Comparison of ENCODE assay signal across 26 cellular contexts in genomic region chr1:51210676-51211075, GRCh38. TPM values are rescaled to one million over a fixed set of nuclear protein-coding genes. Genes with fewer than 3 reads are reported as not detected.
DNase-seq lines count a peak whose midpoint lies in the region; ATAC-seq, FAIRE-seq and TF ChIP-seq lines count a peak whose summit lies in the region.
"Had no signal": no experiment of that assay in that cellular context is flagged by ENCODE, and none has a peak within 500 bp of the region (broad histone marks: within the 10 kb centered on the region; RNA-seq: fewer than 3 reads in every experiment).

No MANE protein-coding gene starts in this region.

- no peak overlapping the region for H3K9ac ChIP-seq in K562 (ENCODE audit: insufficient read depth in 1 of 2, low read depth in 2 of 2, low read length in 2 of 2)
- H3K9ac ChIP-seq in liver (ENCODE audit: low read depth in 1 of 2, low read length in 2 of 2): no peak overlapping the region
- H3K9ac ChIP-seq: BLaER1 treated with 17β-estradiol and CSF1 and Interleukin-3, amounts not matched to agents 10 nM and 100 nM; GM23248 had no signal

- no peaks in the 10 kb centered on the region for H3K9me3 Mint-ChIP-seq in nephron progenitor cell
- H3K9me3 Mint-ChIP-seq: CD4-positive, alpha-beta T cell; CD8-positive, alpha-beta memory T cell had no signal

- DNase-seq in K562 (ENCODE audit: extremely low read depth in 1 of 4, low spot score in 3 of 4): no peak
- DNase-seq in nephron progenitor cell: no peak
- DNase-seq in testis: no peak
- no peak for DNase-seq in cortex of kidney (lab: John Stamatoyannopoulos, UW)
- DNase-seq: 8988T; ACHN; AML-193; BE2C; CD4-positive, alpha-beta T cell; CD8-positive, alpha-beta memory T cell; DMS 273 treated with DMSO at 0.1 percent for 48 hours; DMS79; EL; GDM1; GM23248; H7; HCEC 1CT had no signal

- H3K4me1 Mint-ChIP-seq in nephron progenitor cell: no peaks in the 10 kb centered on the region

- no peaks in the 10 kb centered on the region for H3K9me1 ChIP-seq in K562 (ENCODE audit: control insufficient read depth, insufficient read depth, low read length)

- no peak for TF ChIP-seq EP300 in K562 (IDR thresholded peaks at IDR 0.05; ENCODE audit: low read length)

- ATAC-seq in K562 (peak; percentile 36; the same call in 2 of the 3 replicates), HG02588 (IDR thresholded peaks at IDR 0.05; ENCODE audit: unreplicated experiment) (no peak), GM19467 (IDR thresholded peaks at IDR 0.05; ENCODE audit: unreplicated experiment) (no peak)
- ATAC-seq: A549, GM12878 had no signal

- H3K27ac Mint-ChIP-seq in nephron progenitor cell: peak overlapping the region; percentile 57
- H3K27ac Mint-ChIP-seq: CD14-positive monocyte; CD4-positive, alpha-beta T cell had no signal

- in situ Hi-C loops in K562 (cut with MboI): no loop called here

- peaks cover 3% of the 10 kb centered on the region for H3K27me3 Mint-ChIP-seq in nephron progenitor cell (ENCODE audit: low read depth, poor library complexity)
- H3K27me3 Mint-ChIP-seq: CD4-positive, alpha-beta T cell had no signal

- WGBS in K562 (ENCODE audit: insufficient coverage, low coverage, missing lambda C conversion rate): 36% methylated on average over 3 of the region's 3 CpGs
- WGBS in liver: 75% methylated on average over 3 of the region's 3 CpGs
- 71 to 72% methylated on average over 3 of the region's 3 CpGs for WGBS in testis, 2 donors

- TF ChIP-seq CTCF in K562 (IDR thresholded peaks at IDR 0.05 in 2 of 3, conservative IDR thresholded peaks at IDR 0.05 in 1 of 3; ENCODE audit: insufficient read depth in 2 of 3, low read depth in 1 of 3, low read length in 3 of 3) (no peak), liver (IDR thresholded peaks at IDR 0.05; ENCODE audit: low read depth, low read length, missing input control) (no peak), nephron progenitor cell (IDR thresholded peaks at IDR 0.05) (no peak), testis (IDR thresholded peaks at IDR 0.05) (no peak)

- no peaks in the 10 kb centered on the region for H3K36me3 ChIP-seq in K562 (ENCODE audit: control insufficient read depth, insufficient read depth, low read length)
- no peaks in the 10 kb centered on the region for H3K36me3 ChIP-seq in liver (ENCODE audit: control insufficient read depth in 4 of 4, insufficient read depth in 3 of 4, low read depth in 1 of 4, low read length in 3 of 4)
- H3K36me3 ChIP-seq in testis (ENCODE audit: low read depth, missing control alignments): no peaks in the 10 kb centered on the region
- H3K36me3 ChIP-seq: BE2C; BLaER1 treated with 17β-estradiol and CSF1 and Interleukin-3, amounts not matched to agents 10 nM and 100 nM had no signal

- H3K9me3 ChIP-seq in K562 (replicated peaks; ENCODE audit: control insufficient read depth, insufficient read depth, low read depth, low read length): no peaks in the 10 kb centered on the region
- H3K9me3 ChIP-seq in liver (ENCODE audit: control insufficient read depth in 4 of 4, low read length in 3 of 4): no peaks in the 10 kb centered on the region
- no peaks in the 10 kb centered on the region for H3K9me3 ChIP-seq in testis
- H3K9me3 ChIP-seq: A549; BE2C; BLaER1 treated with 17β-estradiol and CSF1 and Interleukin-3, amounts not matched to agents 10 nM and 100 nM had no signal

- H3K4me3 Mint-ChIP-seq in nephron progenitor cell: no peak overlapping the region
- H3K4me3 Mint-ChIP-seq: CD14-positive monocyte; CD4-positive, alpha-beta T cell; CD8-positive, alpha-beta memory T cell had no signal

- TF ChIP-seq RAD21 in K562 (CRISPR knock-in tag; conservative IDR thresholded peaks at IDR 0.05 in 1 of 2, IDR thresholded peaks at IDR 0.05 in 1 of 2) (no peak), liver (IDR thresholded peaks at IDR 0.05) (no peak)

- intact Hi-C loops in K562 (cut with micrococcal nuclease): no loop called here
- intact Hi-C loops in testis (cut with DNase I; ENCODE audit: low total_unique reads): no loop called here

- no TSS peak for BruUV-seq in K562 (replicated peaks; lab: Mats Ljungman, UMichigan)

- H3K27me3 ChIP-seq in K562 (ENCODE audit: control insufficient read depth in 2 of 2, insufficient read depth in 2 of 2, low read length in 2 of 2) (no peaks in the 10 kb centered on the region), liver (ENCODE audit: control insufficient read depth in 4 of 4, insufficient read depth in 4 of 4, low read length in 3 of 4) (no peaks in the 10 kb centered on the region), testis (no peaks in the 10 kb centered on the region)
- H3K27me3 ChIP-seq: BE2C; BLaER1 treated with 17β-estradiol and CSF1 and Interleukin-3, amounts not matched to agents 10 nM and 100 nM had no signal

- no peaks in the 10 kb centered on the region for H3K36me3 Mint-ChIP-seq in nephron progenitor cell (ENCODE audit: low read depth)
- H3K36me3 Mint-ChIP-seq: CD14-positive monocyte; CD8-positive, alpha-beta memory T cell had no signal

- CTCF ChIA-PET in K562 (lab: Yijun Ruan, JAX; ENCODE audit: low intra/inter-chr PET ratio): no interaction called here

- H2AFZ ChIP-seq in K562 (ENCODE audit: low read depth, low read length): no peak overlapping the region
- H2AFZ ChIP-seq: GM23248 had no signal

- H4K20me1 ChIP-seq in K562 (replicated peaks; ENCODE audit: control insufficient read depth, insufficient read depth, low read length): no peaks in the 10 kb centered on the region
- H4K20me1 ChIP-seq: BLaER1 treated with 17β-estradiol and CSF1 and Interleukin-3, amounts not matched to agents 10 nM and 100 nM had no signal

- H3K79me2 ChIP-seq in K562 (ENCODE audit: control insufficient read depth, insufficient read depth, low read length): no peaks in the 10 kb centered on the region

- no peaks in the 10 kb centered on the region; a peak in 1 of 5 replicates for H3K4me1 ChIP-seq in K562 (replicated peaks in 1 of 2; ENCODE audit: control insufficient read depth in 2 of 2, insufficient read depth in 2 of 2, low read length in 2 of 2)
- peaks cover 0 to 14% (median 2%) of the 10 kb centered on the region in 4 donors for H3K4me1 ChIP-seq in liver (ENCODE audit: control insufficient read depth in 4 of 4, insufficient read depth in 4 of 4, low read length in 3 of 4)
- peaks cover 19% of the 10 kb centered on the region for H3K4me1 ChIP-seq in testis
- H3K4me1 ChIP-seq: A549, BE2C had no signal

- TF ChIP-seq POLR2A in K562 (conservative IDR thresholded peaks at IDR 0.05): no peak
- no peak for TF ChIP-seq POLR2A in testis (IDR thresholded peaks at IDR 0.05)

- peak; percentile 6 for FAIRE-seq in K562 (lab: Jason Lieb, UNC)
- FAIRE-seq: A549, D721Med, GM12878, H1 had no signal

- H3K4me2 ChIP-seq in K562 (ENCODE audit: insufficient read depth, low read length): no peak overlapping the region
- H3K4me2 ChIP-seq: A549; BLaER1 treated with 17β-estradiol and CSF1 and Interleukin-3, amounts not matched to agents 10 nM and 100 nM had no signal

- no peak overlapping the region for H3K27ac ChIP-seq in K562 (ENCODE audit: extremely low read depth, low read depth, low read length)
- H3K27ac ChIP-seq in liver (ENCODE audit: low read depth in 1 of 2, low read length in 2 of 2): no peak overlapping the region
- H3K27ac ChIP-seq in testis: peak overlapping the region; percentile 55 to 74
- H3K27ac ChIP-seq: A549; BLaER1 treated with 17β-estradiol and CSF1 and Interleukin-3, amounts not matched to agents 10 nM and 100 nM; GM23248 had no signal

- POLR2A ChIA-PET in K562 (lab: Yijun Ruan, JAX): no interaction called here

- H3K4me3 ChIP-seq in K562 (no peak overlapping the region), liver (ENCODE audit: low read depth in 1 of 3, low read length in 3 of 3) (no peak overlapping the region), testis (no peak overlapping the region)
- H3K4me3 ChIP-seq: A549; BLaER1 treated with 17β-estradiol and CSF1 and Interleukin-3, amounts not matched to agents 10 nM and 100 nM; GM12878; GM23248 had no signal

TF ChIP-seq in K562, 482 proteins besides CTCF, POLR2A, EP300 and RAD21 (continues in another document):
- TF ChIP-seq PTRF (tag; IDR thresholded peaks at IDR 0.05) (no peak), MLX (CRISPR knock-in tag; conservative IDR thresholded peaks at IDR 0.05) (no peak)

TF ChIP-seq in liver, 16 proteins besides CTCF, POLR2A, EP300 and RAD21 (continues in another document):
- TF ChIP-seq HNF4A (conservative IDR thresholded peaks at IDR 0.05) (peak; percentile 67 to 70), NR2F2 (IDR thresholded peaks at IDR 0.05) (no peak), GABPA (IDR thresholded peaks at IDR 0.05 in 1 of 2, conservative IDR thresholded peaks at IDR 0.05 in 1 of 2) (no peak), EGR1 (IDR thresholded peaks at IDR 0.05; ENCODE audit: low read depth in 2 of 2) (no peak)

RNA-seq across cellular contexts. Expression of gene RNF11, which starts 25.4 kb away (rescaled TPM):
- total RNA-seq in K562 (2011; cell fraction: chromatin; rRNA removed; ENCODE audit: low replicate concordance): 16.1 and 30.6 TPM in 2 replicates
- 7.5 and 10.5 TPM in 2 replicates for total RNA-seq in K562 (2011; cell fraction: nucleolus; rRNA removed)
- 14.1 and 21.9 TPM in 2 replicates for total RNA-seq in K562 (2011; cell fraction: nucleoplasm; rRNA removed)
- total RNA-seq in K562 (2014; rRNA removed) (24.7 and 37.3 TPM in 2 replicates), K562 (2014; rRNA removed; fragmentation: Illumina TruSeq; extraction: Trizol) (29.5 and 30.1 TPM in 2 replicates), K562 (2015; rRNA removed; fragmentation: Illumina TruSeq; extraction: Trizol) (20.3 and 20.6 TPM in 2 replicates), K562 (2021) (19.9 and 23.1 TPM in 2 replicates), liver (100 to 1,000 TPM in 1 of 2 donors, 10 to 100 TPM in 1; 60.5 to 102 TPM), testis (10 to 100 TPM; 59.8 to 89.7 TPM)
- polyA plus RNA-seq in K562 (2011; rRNA removed) (23.1 and 34.3 TPM in 2 replicates), K562 (2014; fragmentation: Illumina TruSeq; extraction: Trizol) (25.8 and 27.2 TPM in 2 replicates), K562 (2014; fragmentation: Nextera tagmentation; extraction: Ambion mirVana) (1 to 10 TPM; 5.7 to 6.1 TPM), K562 (2014; rRNA removed) (22.1 and 22.2 TPM in 2 replicates), liver (10 to 100 TPM; 24.1 to 36.9 TPM), testis (ENCODE audit: insufficient read depth, low read depth, low replicate concordance) (108 TPM)
- polyA plus RNA-seq in K562 (2011; cell fraction: cytosol; rRNA removed): 22.7 and 34.7 TPM in 2 replicates
- 19.5 and 25.7 TPM in 2 replicates for polyA plus RNA-seq in K562 (2011; cell fraction: nucleus; rRNA removed)
- polyA plus RNA-seq in K562 (2012): 18.4 and 29.0 TPM in 2 replicates
- 61.8 and 65.2 TPM in 2 replicates for polyA minus RNA-seq in K562 (2011; rRNA and poly(A)+ RNA removed)
- polyA minus RNA-seq in K562 (2011; cell fraction: cytosol; rRNA and poly(A)+ RNA removed): 19.0 and 20.3 TPM in 2 replicates
- polyA minus RNA-seq in K562 (2011; cell fraction: nucleus; rRNA and poly(A)+ RNA removed): 3.5 and 11.7 TPM in 2 replicates

Comparison
In these comparisons a context has a peak if more than half of its experiments do, and no peak if none do; other contexts are left out.
1. H3K27ac ChIP-seq: peak in testis (2 of 2); none in K562 (single experiment) and liver (0 of 2).